8 cellular contexts compared by ENCODE assay signal in the genomic region with DNA sequence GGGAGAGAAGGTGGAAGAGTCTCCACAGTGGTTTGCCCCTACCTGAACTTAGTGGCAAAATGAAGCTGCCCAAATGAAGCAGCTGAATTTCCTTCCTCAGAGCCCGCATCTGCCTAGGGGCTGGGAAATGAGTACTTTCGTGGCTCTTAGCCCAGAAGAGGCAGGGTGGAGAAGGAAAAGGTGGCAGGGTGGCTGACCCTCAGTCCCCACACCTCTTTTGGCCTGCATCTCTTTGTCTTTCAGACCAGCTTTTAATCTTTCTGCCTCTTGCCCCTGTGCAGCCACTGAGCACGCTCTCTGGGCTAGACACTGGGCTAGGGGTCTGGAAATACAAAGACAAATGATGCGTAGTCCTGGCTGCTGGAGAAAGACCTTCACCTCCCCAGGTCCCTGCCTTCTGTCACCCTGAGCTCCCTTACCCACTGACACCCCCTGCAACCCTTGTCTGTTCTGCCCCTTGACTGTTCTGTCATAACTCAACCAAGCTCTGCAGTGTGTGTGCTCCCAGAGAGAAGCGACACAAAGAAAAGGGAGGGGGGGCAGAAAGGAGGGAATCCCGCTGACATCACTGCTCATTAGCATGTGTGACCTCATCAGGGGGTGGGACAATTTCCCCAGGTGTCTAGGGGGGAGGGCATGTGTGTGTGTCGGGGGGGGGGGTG. TPM values are rescaled to one million over a fixed set of nuclear protein-coding genes. Genes with fewer than 3 reads are reported as not detected.
DNase-seq lines count a peak whose midpoint lies in the region; ATAC-seq and TF ChIP-seq lines count a peak whose summit lies in the region.

No MANE protein-coding gene starts in this region.

- H3K9me3 ChIP-seq in DND-41 (ENCODE audit: insufficient read depth, low read length, severe bottlenecking) (no peaks in the 10 kb centered on the region), stomach (no peaks in the 10 kb centered on the region)

- H3K4me1 Mint-ChIP-seq in activated naive CD4-positive, alpha-beta T cell treated with anti-CD3 and anti-CD28 coated beads, Interleukin-2, amount 10 ng/mL, durations not matched to agents 7 days and 5 days: peaks cover 28% of the 10 kb centered on the region

- TF ChIP-seq EP300 in stomach (IDR thresholded peaks at IDR 0.05): no peak

- TF ChIP-seq POLR2A in stomach (IDR thresholded peaks at IDR 0.05): no peak

- H3K4me1 ChIP-seq in DND-41 (ENCODE audit: insufficient read depth, low read length): no peaks in the 10 kb centered on the region
- H3K4me1 ChIP-seq in stomach: peaks cover 19 to 42% (median 37%) of the 10 kb centered on the region in 4 donors

- H3K4me3 ChIP-seq in DND-41 (ENCODE audit: low read depth in 1 of 2, low read length in 2 of 2) (no peak overlapping the region), stomach (no peak overlapping the region)

- CTCF ChIA-PET in activated naive CD4-positive, alpha-beta T cell treated with anti-CD3 and anti-CD28 coated beads, Interleukin-2, amount 10 ng/mL, durations not matched to agents 7 days and 5 days (lab: Charles Lee): interaction anchor here (0.7 to 11.8 kb wide), 6 partner anchors 9 to 61 kb away, joined by 3 to 115 read pairs (median 5); partner anchors contain the start of gene LRP10

- H3K27me3 ChIP-seq in DND-41 (ENCODE audit: insufficient read depth, low read length, poor library complexity) (peaks cover 59% of the 10 kb centered on the region), stomach (no peaks in the 10 kb centered on the region)

- DNase-seq in DND-41 (peak; percentile 18), NCI-H146 treated with DMSO at 0.1 percent for 48 hours (lab: John Stamatoyannopoulos, UW; ENCODE audit: unreplicated experiment) (peak; percentile 52), iris pigment epithelial cell (ENCODE audit: low read depth) (peak; percentile 51), stomach (peak; percentile 50), SIG-M5 treated with dmso at 0.1 percent for 504 hours (lab: John Stamatoyannopoulos, UW; ENCODE audit: unreplicated experiment) (no peak), cardiac septum (ENCODE audit: low spot score) (no peak)
- peak; percentile 38 for DNase-seq in activated naive CD4-positive, alpha-beta T cell treated with anti-CD3 and anti-CD28 coated beads, Interleukin-2, amount 10 ng/mL, durations not matched to agents 7 days and 5 days

- H3K4me3 Mint-ChIP-seq in activated naive CD4-positive, alpha-beta T cell treated with anti-CD3 and anti-CD28 coated beads, Interleukin-2, amount 10 ng/mL, durations not matched to agents 7 days and 5 days: no peak overlapping the region

- H3K36me3 Mint-ChIP-seq in activated naive CD4-positive, alpha-beta T cell treated with anti-CD3 and anti-CD28 coated beads, Interleukin-2, amount 10 ng/mL, durations not matched to agents 7 days and 5 days: peaks cover 16% of the 10 kb centered on the region

- H3K79me2 ChIP-seq in DND-41 (ENCODE audit: insufficient read depth, low read length): no peaks in the 10 kb centered on the region

- intact Hi-C loops in stomach (cut with DNase I; ENCODE audit: low total_unique reads): no loop called here
- intact Hi-C loops in cardiac septum (cut with DNase I): no loop called here

- H2AFZ ChIP-seq in DND-41 (ENCODE audit: low read depth, low read length): no peak overlapping the region

- TF ChIP-seq CTCF in DND-41 (IDR thresholded peaks at IDR 0.05; ENCODE audit: borderline replicate concordance, extremely low read depth, low read length, poor library complexity, severe bottlenecking) (no peak), stomach (IDR thresholded peaks at IDR 0.05) (no peak)

- H3K9me3 Mint-ChIP-seq in activated naive CD4-positive, alpha-beta T cell treated with anti-CD3 and anti-CD28 coated beads, Interleukin-2, amount 10 ng/mL, durations not matched to agents 7 days and 5 days: no peaks in the 10 kb centered on the region

- H4K20me1 ChIP-seq in DND-41 (ENCODE audit: insufficient read depth, low read length): peaks cover 23% of the 10 kb centered on the region

- no peak overlapping the region for H3K27ac ChIP-seq in DND-41 (ENCODE audit: low read length)
- H3K27ac ChIP-seq in stomach: peak overlapping the region in 2 of 5 donors; percentile 25 to 29

- H3K36me3 ChIP-seq in DND-41 (ENCODE audit: insufficient read depth, low read length): no peaks in the 10 kb centered on the region
- peaks cover 13 to 26% (median 24%) of the 10 kb centered on the region in 4 donors for H3K36me3 ChIP-seq in stomach

- peaks cover 47% of the 10 kb centered on the region for H3K27me3 Mint-ChIP-seq in activated naive CD4-positive, alpha-beta T cell treated with anti-CD3 and anti-CD28 coated beads, Interleukin-2, amount 10 ng/mL, durations not matched to agents 7 days and 5 days

- no peak overlapping the region for H3K4me2 ChIP-seq in DND-41 (ENCODE audit: insufficient read depth, low read length)

- no peak for ATAC-seq in DND-41 (ENCODE audit: insufficient read depth, low read depth)
- no peak for ATAC-seq in GM18909 (IDR thresholded peaks at IDR 0.05; ENCODE audit: poor library complexity, unreplicated experiment)

- no peak overlapping the region for H3K27ac Mint-ChIP-seq in activated naive CD4-positive, alpha-beta T cell treated with anti-CD3 and anti-CD28 coated beads, Interleukin-2, amount 10 ng/mL, durations not matched to agents 7 days and 5 days

- no peak overlapping the region for H3K9ac ChIP-seq in DND-41 (ENCODE audit: low read depth, low read length)

- WGBS in stomach, 5 donors: 10 to 17% (median 13%) methylated on average over 6 to 7 of the region's 7 CpGs

RNA-seq across cellular contexts. Expression of gene REM2, which starts 0.4 kb away (rescaled TPM):
- total RNA-seq in stomach: 1 to 10 TPM in 1 of 5 donors, under 1 TPM in 2, not detected in 2; 0.45 to 1.1 (median 0.87) TPM
- 1 to 10 TPM in 1 of 3 donors, under 1 TPM in 1, not detected in 1; 0.12 to 1.2 TPM for polyA plus RNA-seq in stomach
- 0.19 TPM for total RNA-seq in cardiac septum

RNA-seq across cellular contexts. Expression of gene LRP10, which starts 11.1 kb away (rescaled TPM):
- total RNA-seq in stomach (100 to 1,000 TPM in 3 of 5 donors, 10 to 100 TPM in 2; 37.1 to 277 (median 112) TPM), cardiac septum (71.0 TPM)
- 10 to 100 TPM; 25.1 to 47.3 (median 26.9) TPM for polyA plus RNA-seq in stomach

RNA-seq across cellular contexts. Expression of gene RBM23, which starts 36.3 kb away (rescaled TPM):
- total RNA-seq in stomach (100 to 1,000 TPM in 2 of 5 donors, 10 to 100 TPM in 3; 12.1 to 126 (median 94.7) TPM), cardiac septum (48.1 TPM)
- 10 to 100 TPM; 23.5 to 59.1 (median 41.2) TPM for polyA plus RNA-seq in stomach

RNA-seq across cellular contexts. Expression of gene MMP14, which starts 46.3 kb away (rescaled TPM):
- total RNA-seq in stomach (100 to 1,000 TPM in 1 of 5 donors, 10 to 100 TPM in 4; 20.5 to 104 (median 46.7) TPM), cardiac septum (26.1 TPM)
- polyA plus RNA-seq in stomach: 10 to 100 TPM; 14.7 to 59.1 (median 29.6) TPM

RNA-seq across cellular contexts. Expression of gene PRMT5, which starts 46.5 kb away (rescaled TPM):
- total RNA-seq in stomach (10 to 100 TPM; 20.9 to 48.8 (median 36.2) TPM), cardiac septum (40.2 TPM)
- 10 to 100 TPM; 32.1 to 39.6 (median 38.0) TPM for polyA plus RNA-seq in stomach

Comparison
In these comparisons a context has a peak if more than half of its experiments do, and no peak if none do; other contexts are left out.
1. DNase-seq: peak in DND-41 (single experiment), NCI-H146 treated with DMSO at 0.1 percent for 48 hours (single experiment), activated naive CD4-positive, alpha-beta T cell treated with anti-CD3 and anti-CD28 coated beads, Interleukin-2, amount 10 ng/mL, durations not matched to agents 7 days and 5 days (single experiment), iris pigment epithelial cell (single experiment) and stomach (single experiment); none in SIG-M5 treated with dmso at 0.1 percent for 504 hours (single experiment) and cardiac septum (single experiment).